13 cellular contexts compared by ENCODE assay signal in the genomic region with DNA sequence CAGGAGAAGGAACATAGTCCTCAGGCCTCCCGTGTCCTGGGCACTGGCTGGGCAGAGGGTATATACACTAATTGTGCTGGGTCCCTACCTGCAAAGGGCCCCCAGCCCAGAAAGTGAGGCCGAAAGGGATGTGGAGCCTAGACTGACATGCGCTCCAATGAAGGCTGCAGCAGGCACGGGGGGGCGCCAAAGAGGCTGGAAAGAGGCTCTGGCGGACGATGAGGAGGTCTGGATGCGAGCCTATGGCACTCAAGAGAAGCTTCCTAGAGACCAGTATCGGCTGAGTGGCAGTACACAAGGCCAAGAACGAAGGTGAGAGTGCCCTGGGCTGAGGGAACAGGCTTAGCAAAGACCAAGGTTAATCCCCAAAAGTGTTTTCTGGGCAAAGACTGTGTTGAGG. TPM values are rescaled to one million over a fixed set of nuclear protein-coding genes. Genes with fewer than 3 reads are reported as not detected.
DNase-seq lines count a peak whose midpoint lies in the region; ATAC-seq, FAIRE-seq and TF ChIP-seq lines count a peak whose summit lies in the region.
"Had no signal": no experiment of that assay in that cellular context is flagged by ENCODE, and none has a peak within 500 bp of the region (broad histone marks: within the 10 kb centered on the region; RNA-seq: fewer than 3 reads in every experiment).

No MANE protein-coding gene starts in this region.

- WGBS in heart right ventricle, 2 donors, result 53 to 62% methylated on average over 10 of the region's 10 CpGs

- H3K9ac ChIP-seq in endothelial cell of umbilical vein (replicated peaks; ENCODE audit: extremely low read depth, insufficient read depth, low read length), result no peak overlapping the region

- H2AFZ ChIP-seq in endothelial cell of umbilical vein (ENCODE audit: low read depth, low read length), result no peak overlapping the region

- POLR2A ChIA-PET in endothelial cell of umbilical vein (lab: Charles Lee), result no interaction called here

- dilution Hi-C loops in endothelial cell of umbilical vein (cut with MboI; ENCODE audit: extremely low pct_ligation_motif_present, low sequenced_read_pairs), result no loop called here

- H3K36me3 Mint-ChIP-seq in stimulated activated effector memory CD8-positive, alpha-beta T cell treated with anti-CD3 and anti-CD28 coated beads, Interleukin-12 subunit alpha, Interleukin-12 subunit beta, amount 100 ng/mL, for 72 hours, result peaks cover 81% of the 10 kb centered on the region

- no peak for FAIRE-seq in endothelial cell of umbilical vein (lab: Jason Lieb, UNC)

- TF ChIP-seq CTCF in heart right ventricle (IDR thresholded peaks at IDR 0.05) (peak in 5 of 9 donors; percentile 5 to 24 (median 15)), endothelial cell of umbilical vein (IDR thresholded peaks at IDR 0.05; ENCODE audit: extremely low read depth in 1 of 2, insufficient read depth in 1 of 2, low read depth in 1 of 2, low read length in 2 of 2) (peak; percentile 19 to 21)

- peaks cover 29% of the 10 kb centered on the region for H3K4me1 Mint-ChIP-seq in stimulated activated effector memory CD8-positive, alpha-beta T cell treated with anti-CD3 and anti-CD28 coated beads, Interleukin-12 subunit alpha, Interleukin-12 subunit beta, amount 100 ng/mL, for 72 hours

- H3K27ac ChIP-seq in heart right ventricle, result no peak overlapping the region
- H3K27ac ChIP-seq in endothelial cell of umbilical vein (ENCODE audit: insufficient read depth, low read depth, low read length), result no peak overlapping the region

- no TSS peak for BruUV-seq in endothelial cell of umbilical vein (replicated peaks; lab: Mats Ljungman, UMichigan)

- CTCF ChIA-PET in endothelial cell of umbilical vein (lab: Charles Lee), result interaction anchor here (0.9 kb wide), 1 partner anchor 9 kb away, joined by 5 read pairs; no protein-coding TSS in a partner anchor

- intact Hi-C loops in heart right ventricle (cut with DNase I), result no loop called here
- intact Hi-C loops in cardiac septum (cut with DNase I), result no loop called here
- intact Hi-C loops in endothelial cell of umbilical vein (cut with micrococcal nuclease), result no loop called here

- H3K4me3 ChIP-seq in heart right ventricle, result no peak overlapping the region
- no peak overlapping the region for H3K4me3 ChIP-seq in endothelial cell of umbilical vein (replicated peaks in 1 of 3; ENCODE audit: insufficient read depth in 1 of 3, low read depth in 1 of 3, low read length in 3 of 3)
- no peak overlapping the region for H3K4me3 ChIP-seq in MG63
- H3K4me3 ChIP-seq: HAP-1 had no signal

- DNase-seq in heart right ventricle (no peak), cardiac septum (ENCODE audit: low spot score) (no peak), NCI-H460 (ENCODE audit: extremely low read depth, low read depth) (peak; percentile 12), endothelial cell of umbilical vein (ENCODE audit: low read depth, low spot score) (no peak), DMS153 treated with DMSO at 0.1 percent for 48 hours (lab: John Stamatoyannopoulos, UW; ENCODE audit: unreplicated experiment) (no peak), MG63 (no peak)
- DNase-seq in stimulated activated effector memory CD8-positive, alpha-beta T cell treated with anti-CD3 and anti-CD28 coated beads, Interleukin-12 subunit alpha, Interleukin-12 subunit beta, amount 100 ng/mL, for 72 hours (ENCODE audit: low spot score in 2 of 2), result no peak
- DNase-seq: activated CD8-positive, alpha-beta memory T cell treated with anti-CD3 and anti-CD28 coated beads, Interleukin-2, amount 50 U/mL, for 4 hours; midbrain; NCI-H2029 treated with DMSO at 0.1 percent for 48 hours had no signal

- H3K27me3 ChIP-seq in heart right ventricle (no peaks in the 10 kb centered on the region), endothelial cell of umbilical vein (ENCODE audit: control insufficient read depth in 2 of 2, insufficient read depth in 2 of 2, low read length in 2 of 2) (no peaks in the 10 kb centered on the region), MG63 (no peaks in the 10 kb centered on the region)

- H3K9me3 ChIP-seq in heart right ventricle, result no peaks in the 10 kb centered on the region
- no peaks in the 10 kb centered on the region for H3K9me3 ChIP-seq in endothelial cell of umbilical vein (replicated peaks; ENCODE audit: control insufficient read depth, insufficient read depth, low read length)
- H3K9me3 ChIP-seq in MG63, result no peaks in the 10 kb centered on the region
- H3K9me3 ChIP-seq: HAP-1 had no signal

- peak in 3 of 8 donors; percentile 7 to 54 (median 37) for ATAC-seq in heart right ventricle
- no peak for ATAC-seq in stimulated activated effector memory CD8-positive, alpha-beta T cell treated with anti-CD3 and anti-CD28 coated beads, Interleukin-12 subunit alpha, Interleukin-12 subunit beta, amount 100 ng/mL, for 72 hours
- no peak for ATAC-seq in HG03457 (IDR thresholded peaks at IDR 0.05; ENCODE audit: unreplicated experiment)

- peaks cover 6 to 98% (median 36%) of the 10 kb centered on the region in 9 donors for H3K36me3 ChIP-seq in heart right ventricle
- peaks cover 4 to 46% of the 10 kb centered on the region in 2 experiments for H3K36me3 ChIP-seq in endothelial cell of umbilical vein (ENCODE audit: control insufficient read depth in 2 of 2, extremely low read depth in 1 of 2, insufficient read depth in 2 of 2, low read length in 2 of 2)
- H3K36me3 ChIP-seq in MG63, result peaks cover 58% of the 10 kb centered on the region

- H3K4me2 ChIP-seq in endothelial cell of umbilical vein (ENCODE audit: insufficient read depth, low read length), result no peak overlapping the region

- H3K9me1 ChIP-seq in endothelial cell of umbilical vein (replicated peaks; ENCODE audit: control insufficient read depth, extremely low read depth, insufficient read depth, low read length), result no peaks in the 10 kb centered on the region

- no peaks in the 10 kb centered on the region for H3K9me3 Mint-ChIP-seq in stimulated activated effector memory CD8-positive, alpha-beta T cell treated with anti-CD3 and anti-CD28 coated beads, Interleukin-12 subunit alpha, Interleukin-12 subunit beta, amount 100 ng/mL, for 72 hours
- H3K9me3 Mint-ChIP-seq: central memory CD8-positive, alpha-beta T cell had no signal

- H3K4me3 Mint-ChIP-seq in stimulated activated effector memory CD8-positive, alpha-beta T cell treated with anti-CD3 and anti-CD28 coated beads, Interleukin-12 subunit alpha, Interleukin-12 subunit beta, amount 100 ng/mL, for 72 hours, result no peak overlapping the region
- H3K4me3 Mint-ChIP-seq: central memory CD8-positive, alpha-beta T cell had no signal

- no peaks in the 10 kb centered on the region for H3K79me2 ChIP-seq in endothelial cell of umbilical vein (ENCODE audit: control insufficient read depth, insufficient read depth, low read length)

- H3K4me1 ChIP-seq in heart right ventricle, result peaks cover 0 to 16% (median 8%) of the 10 kb centered on the region in 9 donors
- H3K4me1 ChIP-seq in endothelial cell of umbilical vein (ENCODE audit: control insufficient read depth, extremely low read depth, insufficient read depth, low read length), result peaks cover 8% of the 10 kb centered on the region
- H3K4me1 ChIP-seq: HAP-1 had no signal

- no peak for TF ChIP-seq POLR2A in endothelial cell of umbilical vein (IDR thresholded peaks at IDR 0.05; ENCODE audit: low read depth, low read length)

- H4K20me1 ChIP-seq in endothelial cell of umbilical vein (replicated peaks; ENCODE audit: control insufficient read depth, extremely low read depth, insufficient read depth, low read length), result no peaks in the 10 kb centered on the region

- peak overlapping the region; percentile 46 for H3K27ac Mint-ChIP-seq in stimulated activated effector memory CD8-positive, alpha-beta T cell treated with anti-CD3 and anti-CD28 coated beads, Interleukin-12 subunit alpha, Interleukin-12 subunit beta, amount 100 ng/mL, for 72 hours

RNA-seq across cellular contexts. Expression of a gene that starts 16.6 kb away (rescaled TPM):
- total RNA-seq in heart right ventricle (10 to 100 TPM; 15.1 to 34.9 (median 24.8) TPM), cardiac septum (22.1 TPM), endothelial cell of umbilical vein (36.0 and 37.4 TPM in 2 replicates)
- polyA plus RNA-seq in heart right ventricle (10 to 100 TPM; 16.3 to 23.0 TPM), endothelial cell of umbilical vein (14.6 and 20.4 TPM in 2 replicates)
- total RNA-seq in NCI-H460 (2014; rRNA removed; shearing (Covaris generic)), result 17.8 and 19.4 TPM in 2 replicates
- polyA plus RNA-seq in NCI-H460 (2014; cell fraction: nucleus; rRNA removed), result 12.5 and 13.9 TPM in 2 replicates
- polyA plus RNA-seq in endothelial cell of umbilical vein (2011; cell fraction: cytosol; rRNA removed), result 28.6 and 30.5 TPM in 2 replicates
- polyA plus RNA-seq in endothelial cell of umbilical vein (2011; cell fraction: nucleus; rRNA removed), result 78.4 and 79.1 TPM in 2 replicates
- polyA plus RNA-seq in endothelial cell of umbilical vein (2012), result 30.9 and 31.6 TPM in 2 replicates
- polyA minus RNA-seq in endothelial cell of umbilical vein, result 18.4 and 25.7 TPM in 2 replicates
- 11.0 TPM for polyA minus RNA-seq in endothelial cell of umbilical vein (2011; cell fraction: cytosol; rRNA and poly(A)+ RNA removed)
- 30.5 and 36.1 TPM in 2 replicates for polyA minus RNA-seq in endothelial cell of umbilical vein (2011; cell fraction: nucleus; rRNA and poly(A)+ RNA removed)
- total RNA-seq in MG63 (2014; rRNA removed; shearing (Covaris generic); ENCODE audit: low replicate concordance), result 14.3 and 41.0 TPM in 2 replicates

RNA-seq across cellular contexts. Expression of a gene that starts 17.3 kb away (rescaled TPM):
- 1 to 10 TPM; 1.8 to 4.2 (median 3.3) TPM for total RNA-seq in heart right ventricle
- polyA plus RNA-seq in heart right ventricle, result 1 to 10 TPM; 1.5 to 1.8 TPM
- 3.5 TPM for total RNA-seq in cardiac septum
- 9.3 and 9.5 TPM in 2 replicates for total RNA-seq in NCI-H460 (2014; rRNA removed; shearing (Covaris generic))
- polyA plus RNA-seq in NCI-H460 (2014; cell fraction: nucleus; rRNA removed), result 5.4 and 9.9 TPM in 2 replicates
- total RNA-seq in endothelial cell of umbilical vein, result 8.1 and 8.7 TPM in 2 replicates
- polyA plus RNA-seq in endothelial cell of umbilical vein, result 3.0 and 3.8 TPM in 2 replicates
- 4.0 and 4.1 TPM in 2 replicates for polyA plus RNA-seq in endothelial cell of umbilical vein (2011; cell fraction: cytosol; rRNA removed)
- 7.0 and 8.0 TPM in 2 replicates for polyA plus RNA-seq in endothelial cell of umbilical vein (2011; cell fraction: nucleus; rRNA removed)
- 4.5 and 4.6 TPM in 2 replicates for polyA plus RNA-seq in endothelial cell of umbilical vein (2012)
- 8.0 and 11.0 TPM in 2 replicates for polyA minus RNA-seq in endothelial cell of umbilical vein
- polyA minus RNA-seq in endothelial cell of umbilical vein (2011; cell fraction: cytosol; rRNA and poly(A)+ RNA removed), result 8.2 TPM
- polyA minus RNA-seq in endothelial cell of umbilical vein (2011; cell fraction: nucleus; rRNA and poly(A)+ RNA removed), result 4.0 and 6.4 TPM in 2 replicates
- total RNA-seq in MG63 (2014; rRNA removed; shearing (Covaris generic); ENCODE audit: low replicate concordance), result 11.4 and 12.0 TPM in 2 replicates

RNA-seq across cellular contexts. Expression of a gene that starts 47.6 kb away (rescaled TPM):
- total RNA-seq in heart right ventricle (1 to 10 TPM in 1 of 10 donors, under 1 TPM in 8, not detected in 1; 0.11 to 1.1 (median 0.42) TPM), cardiac septum (0.27 TPM), endothelial cell of umbilical vein (not detected in 2 replicates)
- polyA plus RNA-seq in heart right ventricle (1 to 10 TPM in 1 of 2 donors, under 1 TPM in 1; 0.20 to 1.7 TPM), endothelial cell of umbilical vein (not detected in 2 replicates)
- not detected in 2 replicates for total RNA-seq in NCI-H460 (2014; rRNA removed; shearing (Covaris generic))
- polyA plus RNA-seq in NCI-H460 (2014; cell fraction: nucleus; rRNA removed), result not detected in 2 replicates
- polyA plus RNA-seq in endothelial cell of umbilical vein (2011; cell fraction: cytosol; rRNA removed), result not detected in 2 replicates
- not detected in 2 replicates for polyA plus RNA-seq in endothelial cell of umbilical vein (2011; cell fraction: nucleus; rRNA removed)
- not detected in 2 replicates for polyA plus RNA-seq in endothelial cell of umbilical vein (2012)
- polyA minus RNA-seq in endothelial cell of umbilical vein, result not detected in 2 replicates
- polyA minus RNA-seq in endothelial cell of umbilical vein (2011; cell fraction: cytosol; rRNA and poly(A)+ RNA removed), result not detected
- not detected in 2 replicates for polyA minus RNA-seq in endothelial cell of umbilical vein (2011; cell fraction: nucleus; rRNA and poly(A)+ RNA removed)
- not detected in 2 replicates for total RNA-seq in MG63 (2014; rRNA removed; shearing (Covaris generic); ENCODE audit: low replicate concordance)
